Comparison of ENCODE assay signal across 28 cellular contexts in the genomic region with DNA sequence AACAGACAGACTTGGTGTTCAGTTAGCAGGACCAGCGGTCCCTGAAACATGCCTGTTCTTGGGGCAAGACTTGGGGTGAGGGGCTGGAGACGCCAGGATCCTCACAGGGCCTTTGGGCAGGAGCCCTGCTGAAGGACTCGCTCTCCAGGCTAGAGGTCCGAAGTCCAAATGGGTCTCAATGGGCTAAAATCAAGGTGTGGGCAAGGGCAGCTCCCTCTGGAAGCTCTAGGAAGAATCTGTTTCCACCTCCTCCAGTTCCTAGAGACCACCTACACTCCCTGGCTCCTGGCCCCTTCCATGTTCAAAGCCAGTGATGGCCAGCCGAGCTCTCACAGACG.
"Had no signal": no experiment of that assay in that cellular context is flagged by ENCODE, and none has a peak within 500 bp of the region (broad histone marks: within the 10 kb centered on the region; RNA-seq: fewer than 3 reads in every experiment).

No MANE protein-coding gene starts in this region.

- H3K27me3 ChIP-seq: neural progenitor cell, pancreas, right lobe of liver, sigmoid colon, suprapubic skin, testis, tibial artery, transverse colon, upper lobe of right lung, vagina had no signal

- H3K27me3 Mint-ChIP-seq: stimulated activated naive CD8-positive, alpha-beta T cell treated with anti-CD3 and anti-CD28 coated beads, Interleukin-15, amount 100 ng/mL, for 72 hours; type B pancreatic cell had no signal

- H3K4me3 Mint-ChIP-seq: naive thymus-derived CD4-positive, alpha-beta T cell; natural killer cell; nephron; neural progenitor cell; stimulated activated effector memory CD8-positive, alpha-beta T cell treated with anti-CD3 and anti-CD28 coated beads, Interleukin-12 subunit alpha, Interleukin-12 subunit beta, amount 100 ng/mL, for 72 hours; stimulated activated naive CD8-positive, alpha-beta T cell treated with anti-CD3 and anti-CD28 coated beads, Interleukin-15, amount 100 ng/mL, for 72 hours; type B pancreatic cell had no signal

- H3K4me3 ChIP-seq: neural progenitor cell, pancreas, prostate gland, right lobe of liver, sigmoid colon, suprapubic skin, testis, tibial artery, transverse colon, upper lobe of right lung, vagina had no signal

- H3K36me3 ChIP-seq: neural progenitor cell, pancreas, prostate gland, right lobe of liver, sigmoid colon, suprapubic skin, tibial artery, transverse colon, upper lobe of right lung, vagina had no signal

- ATAC-seq: pancreas; right cardiac atrium; stimulated activated naive CD8-positive, alpha-beta T cell treated with anti-CD3 and anti-CD28 coated beads, Interleukin-15, amount 100 ng/mL, for 72 hours; stimulated activated naive CD8-positive, alpha-beta T cell treated with anti-CD3 and anti-CD28 coated beads, Interleukin-15, Interleukin-2, amounts not matched to agents 100 U/mL and 50 U/mL, for 24 hours had no signal

- H3K4me1 ChIP-seq: neural progenitor cell, pancreas, prostate gland, right lobe of liver, sigmoid colon, suprapubic skin, testis, tibial artery, transverse colon, upper lobe of right lung, vagina had no signal

- H3K4me1 Mint-ChIP-seq: naive thymus-derived CD4-positive, alpha-beta T cell; natural killer cell; nephron; neural progenitor cell; stimulated activated effector memory CD8-positive, alpha-beta T cell treated with anti-CD3 and anti-CD28 coated beads, Interleukin-12 subunit alpha, Interleukin-12 subunit beta, amount 100 ng/mL, for 72 hours; stimulated activated naive CD8-positive, alpha-beta T cell treated with anti-CD3 and anti-CD28 coated beads, Interleukin-15, amount 100 ng/mL, for 72 hours had no signal

- H3K9me3 ChIP-seq: pancreas, prostate gland, right lobe of liver, testis, tibial artery, transverse colon, upper lobe of right lung, vagina had no signal

- H3K36me3 Mint-ChIP-seq: naive thymus-derived CD4-positive, alpha-beta T cell; natural killer cell; stimulated activated effector memory CD8-positive, alpha-beta T cell treated with anti-CD3 and anti-CD28 coated beads, Interleukin-12 subunit alpha, Interleukin-12 subunit beta, amount 100 ng/mL, for 72 hours had no signal

- H3K27ac Mint-ChIP-seq: natural killer cell; nephron; neural progenitor cell; stimulated activated effector memory CD8-positive, alpha-beta T cell treated with anti-CD3 and anti-CD28 coated beads, Interleukin-12 subunit alpha, Interleukin-12 subunit beta, amount 100 ng/mL, for 72 hours; stimulated activated naive CD8-positive, alpha-beta T cell treated with anti-CD3 and anti-CD28 coated beads, Interleukin-15, amount 100 ng/mL, for 72 hours; type B pancreatic cell had no signal

- H3K27ac ChIP-seq: neural progenitor cell, pancreas, prostate gland, right lobe of liver, sigmoid colon, suprapubic skin, testis, tibial artery, transverse colon, upper lobe of right lung, vagina had no signal

- DNase-seq: naive thymus-derived CD4-positive, alpha-beta T cell; natural killer cell; occipital lobe; pancreas; retina; right cardiac atrium; right lobe of liver; sigmoid colon; small intestine; stimulated activated CD4-positive, alpha-beta T cell treated with anti-CD3 and anti-CD28 coated beads, Interleukin-15, amount 100 ng/mL, for 24 hours; stimulated activated CD4-positive, alpha-beta T cell treated with anti-CD3 and anti-CD28 coated beads, Interleukin-2, amount 100 ng/mL, for 24 hours; stimulated activated CD4-positive, alpha-beta T cell treated with anti-CD3 and anti-CD28 coated beads, Interleukin-2, amount 100 ng/mL, for 48 hours; stimulated activated CD4-positive, alpha-beta T cell treated with anti-CD3 and anti-CD28 coated beads, Interleukin-4, amount 100 ng/mL, for 24 hours; stimulated activated naive CD4-positive, alpha-beta T cell; stimulated activated naive CD8-positive, alpha-beta T cell treated with anti-CD3 and anti-CD28 coated beads, Interleukin-15, amount 100 ng/mL, for 72 hours; stimulated activated naive CD8-positive, alpha-beta T cell treated with anti-CD3 and anti-CD28 coated beads, Interleukin-15, Interleukin-2, amounts not matched to agents 100 U/mL and 50 U/mL, for 24 hours; substantia nigra; testis; tibial artery; transverse colon; upper lobe of right lung had no signal
